8 cellular contexts compared by ENCODE assay signal in the genomic region with DNA sequence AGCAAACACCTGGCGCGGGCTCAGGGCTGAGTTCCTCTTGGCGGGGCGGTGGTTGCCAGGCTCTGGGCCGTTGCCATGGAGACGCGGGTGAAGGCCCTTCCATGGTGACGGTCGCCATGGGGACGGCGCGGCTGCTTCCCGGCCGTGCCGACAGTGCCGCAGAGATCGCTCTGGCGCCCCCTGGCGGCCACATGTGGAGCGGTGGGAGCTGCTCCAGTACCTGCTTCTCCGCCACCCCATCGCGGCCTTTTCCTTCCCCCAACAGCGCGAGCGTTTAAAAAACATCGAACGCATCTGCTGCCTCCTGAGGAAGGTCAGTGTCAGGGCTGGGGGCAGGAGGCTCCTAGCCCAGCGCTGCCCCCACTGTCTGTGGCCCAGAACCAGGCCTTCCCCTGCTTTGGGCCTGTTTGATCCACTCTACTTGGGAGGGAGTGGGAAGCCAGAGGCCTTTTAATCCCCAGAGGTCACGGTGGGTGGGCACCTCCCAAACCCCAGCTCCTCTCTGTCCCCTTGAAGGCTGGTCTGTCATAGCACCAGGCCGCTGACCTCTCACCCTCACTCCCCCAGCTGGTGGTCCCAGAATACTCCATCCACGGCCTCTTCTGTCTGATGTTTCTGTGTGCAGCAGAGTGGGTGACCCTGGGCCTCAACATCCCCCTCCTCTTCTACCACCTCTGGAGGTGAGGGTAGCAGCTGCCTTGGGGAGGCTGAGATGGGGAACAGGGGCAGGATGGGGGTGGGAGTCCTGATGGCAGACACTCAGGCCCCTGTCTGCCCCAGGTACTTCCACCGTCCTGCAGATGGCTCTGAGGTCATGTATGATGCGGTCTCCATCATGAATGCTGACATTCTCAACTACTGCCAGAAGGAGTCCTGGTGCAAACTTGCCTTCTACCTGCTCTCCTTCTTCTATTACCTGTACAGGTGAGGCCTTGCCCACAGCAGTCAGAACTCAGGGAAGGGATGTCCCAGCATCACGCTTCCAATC. TPM values are rescaled to one million over a fixed set of nuclear protein-coding genes. Genes with fewer than 3 reads are reported as not detected.
A peak's percentile ranks its signal among the peaks of the same experiment; 100 is the strongest.
DNase-seq lines count a peak whose midpoint lies in the region; ATAC-seq and TF ChIP-seq lines count a peak whose summit lies in the region.

No MANE protein-coding gene starts in this region.

- no peak overlapping the region for H3K27ac Mint-ChIP-seq in osteocyte (ENCODE audit: unreplicated experiment)

- H3K36me3 ChIP-seq in gastroesophageal sphincter (peaks cover 0 to 32% of the 10 kb centered on the region in 2 donors), thyroid gland (peaks cover 0 to 6% of the 10 kb centered on the region in 2 donors)

- no peak for TF ChIP-seq EP300 in gastroesophageal sphincter (IDR thresholded peaks at IDR 0.05)

- TF ChIP-seq CTCF in gastroesophageal sphincter (IDR thresholded peaks at IDR 0.05) = peak in 3 of 4 experiments; percentile 97 to 99 (median 99)
- peak; percentile 96 for TF ChIP-seq CTCF in osteocyte (IDR thresholded peaks at IDR 0.05)
- TF ChIP-seq CTCF in thyroid gland (IDR thresholded peaks at IDR 0.05) = peak; percentile 87 to 99 (median 96)

- H3K4me3 ChIP-seq in gastroesophageal sphincter (no peak overlapping the region), thyroid gland (replicated peaks in 1 of 3) (no peak overlapping the region)

- H3K9me3 Mint-ChIP-seq in osteocyte (ENCODE audit: unreplicated experiment) = no peaks in the 10 kb centered on the region

- no peak overlapping the region for H3K4me3 Mint-ChIP-seq in osteocyte (ENCODE audit: unreplicated experiment)

- peaks cover 43% of the 10 kb centered on the region for H3K4me1 Mint-ChIP-seq in osteocyte (ENCODE audit: unreplicated experiment)

- peak; percentile 49 for ATAC-seq in HG02571 (IDR thresholded peaks at IDR 0.05; ENCODE audit: unreplicated experiment)
- peak; percentile 86 for ATAC-seq in gastroesophageal sphincter

- H3K36me3 Mint-ChIP-seq in osteocyte (ENCODE audit: unreplicated experiment) = no peaks in the 10 kb centered on the region

- H3K27ac ChIP-seq in gastroesophageal sphincter = no peak overlapping the region
- H3K27ac ChIP-seq in thyroid gland = no peak overlapping the region

- H3K27me3 ChIP-seq in gastroesophageal sphincter = peaks cover 3% of the 10 kb centered on the region
- no peaks in the 10 kb centered on the region for H3K27me3 ChIP-seq in thyroid gland

- 3 to 74% methylated on average over 5 to 6 of the region's 35 CpGs for WGBS in gastroesophageal sphincter (ENCODE audit: low coverage in 1 of 2), 2 donors
- 35 to 48% methylated on average over 9 to 15 of the region's 35 CpGs for WGBS in thyroid gland, 2 donors

- H3K4me1 ChIP-seq in gastroesophageal sphincter (peaks cover 2 to 60% (median 9%) of the 10 kb centered on the region in 3 donors), thyroid gland (peaks cover 5 to 12% of the 10 kb centered on the region in 2 donors)

- in situ Hi-C loops in SK-MEL-5 (cut with HindIII; ENCODE audit: low pct_unique_long_range_greater_than_20kb, low sequenced_read_pairs) = no loop called here

- no peaks in the 10 kb centered on the region for H3K27me3 Mint-ChIP-seq in osteocyte (ENCODE audit: unreplicated experiment)

- TF ChIP-seq POLR2A in GM10847 (IDR thresholded peaks at IDR 0.05; ENCODE audit: extremely low read depth, insufficient read length) (peak; percentile 16), gastroesophageal sphincter (IDR thresholded peaks at IDR 0.05) (no peak), thyroid gland (IDR thresholded peaks at IDR 0.05) (no peak)

- DNase-seq in NCI-H1092 (lab: John Stamatoyannopoulos, UW) (peak; percentile 98), SK-MEL-5 (ENCODE audit: low read depth, low spot score) (peak; percentile 91), osteocyte (ENCODE audit: extremely low spot score, unreplicated experiment) (peak; percentile 99), thyroid gland (peak; percentile 99)
- peak; percentile 98 for DNase-seq in activated naive CD4-positive, alpha-beta T cell treated with Interleukin-2 at 50 U/mL for 16 hours

- intact Hi-C loops in thyroid gland (cut with DNase I) = loop anchor here (2.0 kb wide), 1 partner anchor 60 kb away; no protein-coding TSS in a partner anchor

- H3K9me3 ChIP-seq in gastroesophageal sphincter = no peaks in the 10 kb centered on the region
- no peaks in the 10 kb centered on the region for H3K9me3 ChIP-seq in thyroid gland

RNA-seq across cellular contexts. Expression of a gene that starts 4.8 kb away (rescaled TPM):
- 0.56 and 0.63 TPM in 2 replicates for total RNA-seq in SK-MEL-5 (2014; rRNA removed; shearing (Covaris generic))
- 1.4 and 3.0 TPM in 2 replicates for polyA plus RNA-seq in SK-MEL-5 (2015; cell fraction: cytosol; rRNA removed)
- polyA plus RNA-seq in SK-MEL-5 (2015; cell fraction: nucleus; rRNA removed) = 0.96 TPM in 1 of 2 replicates, not detected in the other
- 1 to 10 TPM in 1 of 4 donors, not detected in 3; 1.1 TPM for total RNA-seq in gastroesophageal sphincter
- total RNA-seq in osteocyte = 3.8 and 5.0 TPM in 2 replicates
- total RNA-seq in thyroid gland = not detected

RNA-seq across cellular contexts. Expression of a gene that starts 6.2 kb away (rescaled TPM):
- 178 and 183 TPM in 2 replicates for total RNA-seq in SK-MEL-5 (2014; rRNA removed; shearing (Covaris generic))
- 136 and 168 TPM in 2 replicates for polyA plus RNA-seq in SK-MEL-5 (2015; cell fraction: cytosol; rRNA removed)
- 86.6 and 97.3 TPM in 2 replicates for polyA plus RNA-seq in SK-MEL-5 (2015; cell fraction: nucleus; rRNA removed)
- 10 to 100 TPM; 39.4 to 79.3 (median 64.5) TPM for total RNA-seq in gastroesophageal sphincter
- 140 and 146 TPM in 2 replicates for total RNA-seq in osteocyte
- 100 to 1,000 TPM in 3 of 4 donors, 10 to 100 TPM in 1; 77.7 to 168 (median 118) TPM for total RNA-seq in thyroid gland

RNA-seq across cellular contexts. Expression of a gene that starts 8.9 kb away (rescaled TPM):
- total RNA-seq in SK-MEL-5 (2014; rRNA removed; shearing (Covaris generic)) = 1.8 and 2.9 TPM in 2 replicates
- polyA plus RNA-seq in SK-MEL-5 (2015; cell fraction: cytosol; rRNA removed) = 3.7 and 5.7 TPM in 2 replicates
- 0.76 and 1.9 TPM in 2 replicates for polyA plus RNA-seq in SK-MEL-5 (2015; cell fraction: nucleus; rRNA removed)
- total RNA-seq in gastroesophageal sphincter = under 1 TPM in 1 of 4 donors, not detected in 3; 0.66 TPM
- 0.46 and 0.55 TPM in 2 replicates for total RNA-seq in osteocyte
- 1 to 10 TPM in 1 of 4 donors, under 1 TPM in 2, not detected in 1; 0.20 to 1.1 (median 0.22) TPM for total RNA-seq in thyroid gland

RNA-seq across cellular contexts. Expression of a gene that starts 14.3 kb away (rescaled TPM):
- total RNA-seq in SK-MEL-5 (2014; rRNA removed; shearing (Covaris generic)) = 78.7 and 85.1 TPM in 2 replicates
- polyA plus RNA-seq in SK-MEL-5 (2015; cell fraction: cytosol; rRNA removed) = 129 and 141 TPM in 2 replicates
- polyA plus RNA-seq in SK-MEL-5 (2015; cell fraction: nucleus; rRNA removed) = 20.0 and 26.5 TPM in 2 replicates
- total RNA-seq in gastroesophageal sphincter (100 to 1,000 TPM in 3 of 4 donors, 10 to 100 TPM in 1; 99.3 to 162 (median 115) TPM), osteocyte (149 and 150 TPM in 2 replicates), thyroid gland (100 to 1,000 TPM; 122 to 166 (median 130) TPM)

RNA-seq across cellular contexts. Expression of a gene that starts 25.3 kb away (rescaled TPM):
- 4.6 and 5.3 TPM in 2 replicates for total RNA-seq in SK-MEL-5 (2014; rRNA removed; shearing (Covaris generic))
- 24.0 and 26.0 TPM in 2 replicates for polyA plus RNA-seq in SK-MEL-5 (2015; cell fraction: cytosol; rRNA removed)
- 26.6 and 59.7 TPM in 2 replicates for polyA plus RNA-seq in SK-MEL-5 (2015; cell fraction: nucleus; rRNA removed)
- total RNA-seq in gastroesophageal sphincter (10 to 100 TPM; 24.6 to 49.6 (median 34.2) TPM), osteocyte (35.5 and 43.8 TPM in 2 replicates), thyroid gland (10 to 100 TPM; 13.0 to 26.0 (median 15.9) TPM)
